11 cellular contexts compared by ENCODE assay signal in the genomic region with DNA sequence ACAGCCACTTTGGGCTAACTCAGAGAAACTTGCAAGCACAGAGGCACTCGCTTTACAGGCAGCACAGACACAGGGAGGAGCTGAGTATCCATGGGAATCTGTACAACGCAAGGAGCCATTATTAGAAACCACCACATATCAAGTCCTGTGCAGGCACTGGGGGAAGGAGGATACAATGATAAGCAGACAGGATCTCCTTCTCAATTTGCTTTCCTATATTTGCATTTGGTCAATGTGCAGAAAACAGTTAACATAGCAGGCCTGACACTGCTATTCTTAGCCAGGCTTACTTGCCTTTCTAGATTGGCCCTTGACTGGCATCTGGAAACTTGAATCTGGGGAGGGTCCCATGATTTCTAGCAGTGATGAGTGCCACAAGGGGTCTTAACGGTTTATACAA.
DNase-seq lines count a peak whose midpoint lies in the region; ATAC-seq and TF ChIP-seq lines count a peak whose summit lies in the region.
"Had no signal": no experiment of that assay in that cellular context is flagged by ENCODE, and none has a peak within 500 bp of the region (broad histone marks: within the 10 kb centered on the region; RNA-seq: fewer than 3 reads in every experiment).

No MANE protein-coding gene starts in this region.

- H3K36me3 Mint-ChIP-seq in memory B cell, result peaks cover 15% of the 10 kb centered on the region
- no peaks in the 10 kb centered on the region for H3K36me3 Mint-ChIP-seq in endothelial cell (ENCODE audit: low read depth, unreplicated experiment)

- peak; percentile 6 for TF ChIP-seq POLR2A in GM19193 (IDR thresholded peaks at IDR 0.05; ENCODE audit: extremely low read depth, insufficient read depth, insufficient read length)

- no peak for DNase-seq in memory B cell (ENCODE audit: low spot score in 2 of 2)
- DNase-seq in foreskin melanocyte, result no peak
- DNase-seq in NCI-H82 (lab: John Stamatoyannopoulos, UW), result no peak
- DNase-seq in NCI-H1105 treated with DMSO at 0.1 percent for 48 hours (lab: John Stamatoyannopoulos, UW), result no peak
- no peak for DNase-seq in endothelial cell (ENCODE audit: low spot score)
- DNase-seq: activated CD4-positive, alpha-beta T cell treated with anti-CD3 and anti-CD28 coated beads for 1 hour; activated naive CD8-positive, alpha-beta T cell treated with anti-CD3 and anti-CD28 coated beads for 36 hours; NCI-H1417 had no signal

- H3K4me1 Mint-ChIP-seq in memory B cell (peaks cover 46% of the 10 kb centered on the region), endothelial cell (ENCODE audit: unreplicated experiment) (peaks cover 16% of the 10 kb centered on the region)
- H3K4me1 Mint-ChIP-seq: activated naive CD8-positive, alpha-beta T cell treated with anti-CD3 and anti-CD28 coated beads for 36 hours had no signal

- H3K27me3 Mint-ChIP-seq in memory B cell, result no peaks in the 10 kb centered on the region
- H3K27me3 Mint-ChIP-seq in endothelial cell (ENCODE audit: unreplicated experiment), result peaks cover 5% of the 10 kb centered on the region

- ATAC-seq in HG02610 (IDR thresholded peaks at IDR 0.05; ENCODE audit: unreplicated experiment) (peak; percentile 30), HG03442 (IDR thresholded peaks at IDR 0.05; ENCODE audit: unreplicated experiment) (peak; percentile 28), memory B cell (ENCODE audit: low read depth) (peak; percentile 38)

- H3K4me3 Mint-ChIP-seq in memory B cell, result peak overlapping the region; percentile 39
- H3K4me3 Mint-ChIP-seq in endothelial cell (ENCODE audit: unreplicated experiment), result no peak overlapping the region
- H3K4me3 Mint-ChIP-seq: activated naive CD8-positive, alpha-beta T cell treated with anti-CD3 and anti-CD28 coated beads for 36 hours had no signal

- H3K9me3 Mint-ChIP-seq in memory B cell (no peaks in the 10 kb centered on the region), endothelial cell (ENCODE audit: unreplicated experiment) (no peaks in the 10 kb centered on the region)
- H3K9me3 Mint-ChIP-seq: activated naive CD8-positive, alpha-beta T cell treated with anti-CD3 and anti-CD28 coated beads for 36 hours had no signal

- H3K27ac Mint-ChIP-seq in memory B cell (peak overlapping the region; percentile 83), endothelial cell (ENCODE audit: unreplicated experiment) (no peak overlapping the region)
- H3K27ac Mint-ChIP-seq: activated naive CD8-positive, alpha-beta T cell treated with anti-CD3 and anti-CD28 coated beads for 36 hours had no signal

- TF ChIP-seq CTCF in endothelial cell (IDR thresholded peaks at IDR 0.05; ENCODE audit: unreplicated experiment), result no peak
